8 cellular contexts compared by ENCODE assay signal in the genomic region with DNA sequence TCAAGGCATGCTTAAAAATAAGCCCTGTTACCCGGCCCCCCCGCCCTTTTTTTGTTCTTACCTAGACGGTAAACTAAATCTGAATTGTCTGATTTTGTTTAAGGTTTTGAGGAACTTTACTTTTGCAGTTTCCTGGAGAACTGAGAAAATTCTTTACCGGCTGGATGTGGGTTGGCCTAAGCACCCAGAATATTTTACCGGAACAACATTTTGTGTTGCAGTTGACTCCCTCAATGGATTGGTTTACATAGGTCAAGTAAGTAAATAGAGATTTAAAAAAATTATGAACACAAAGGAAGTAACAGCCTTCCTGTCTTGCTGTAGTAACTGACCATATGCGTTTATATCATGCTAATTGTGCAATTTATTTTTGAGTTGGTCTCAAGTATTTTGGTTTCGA. TPM values are rescaled to one million over a fixed set of nuclear protein-coding genes. Genes with fewer than 3 reads are reported as not detected.
DNase-seq lines count a peak whose midpoint lies in the region; ATAC-seq and TF ChIP-seq lines count a peak whose summit lies in the region.

No MANE protein-coding gene starts in this region.

- H3K9me3 ChIP-seq in HUES64 (ENCODE audit: insufficient read depth, low read depth, low read length) (no peaks in the 10 kb centered on the region), body of pancreas (no peaks in the 10 kb centered on the region), mucosa of rectum (ENCODE audit: control insufficient read depth in 2 of 2, low read length in 2 of 2) (no peaks in the 10 kb centered on the region)

- H3K4me1 ChIP-seq in HUES64 (ENCODE audit: insufficient read depth, low read length): peaks cover 21% of the 10 kb centered on the region
- peaks cover 35% of the 10 kb centered on the region for H3K4me1 ChIP-seq in body of pancreas
- peaks cover 12 to 19% of the 10 kb centered on the region in 2 donors for H3K4me1 ChIP-seq in mucosa of rectum (ENCODE audit: control insufficient read depth in 2 of 2, insufficient read depth in 2 of 2, low read length in 2 of 2)

- intact Hi-C loops in body of pancreas (cut with DNase I): no loop called here

- DNase-seq in AG10803 (ENCODE audit: low read depth) (peak; percentile 2), body of pancreas (no peak), NCI-H1436 treated with DMSO at 0.1 percent for 48 hours (lab: John Stamatoyannopoulos, UW) (no peak), C1 segment of cervical spinal cord (lab: John Stamatoyannopoulos, UW) (no peak), GOT3 (lab: John Stamatoyannopoulos, UW) (no peak)

- TF ChIP-seq CTCF in AG10803 (conservative IDR thresholded peaks at IDR 0.05; ENCODE audit: low read length) (no peak), body of pancreas (IDR thresholded peaks at IDR 0.05) (no peak)

- H3K27me3 ChIP-seq in HUES64 (ENCODE audit: insufficient read depth, low read length) (no peaks in the 10 kb centered on the region), body of pancreas (no peaks in the 10 kb centered on the region), mucosa of rectum (ENCODE audit: control insufficient read depth in 2 of 2, insufficient read depth in 2 of 2, low read length in 2 of 2) (no peaks in the 10 kb centered on the region)

- WGBS in HUES64: 69% methylated on average over 7 of the region's 7 CpGs
- 8 to 9% methylated on average over 7 of the region's 7 CpGs for WGBS in body of pancreas, 2 donors

- H3K36me3 ChIP-seq in HUES64 (ENCODE audit: insufficient read depth, low read length): peaks cover 28% of the 10 kb centered on the region
- peaks cover 0 to 2% of the 10 kb centered on the region in 2 donors for H3K36me3 ChIP-seq in body of pancreas (replicated peaks in 1 of 2; ENCODE audit: insufficient read depth in 1 of 2, low read depth in 2 of 2)
- H3K36me3 ChIP-seq in mucosa of rectum (ENCODE audit: control insufficient read depth in 2 of 2, insufficient read depth in 2 of 2, low read length in 2 of 2): no peaks in the 10 kb centered on the region

- H3K27ac ChIP-seq in HUES64 (ENCODE audit: low read depth, low read length) (no peak overlapping the region), body of pancreas (peak overlapping the region in 1 of 4 donors; percentile 97), mucosa of rectum (ENCODE audit: low read depth in 2 of 2, low read length in 2 of 2) (peak overlapping the region in 1 of 2 donors; percentile 86)

- TF ChIP-seq POLR2A in body of pancreas (IDR thresholded peaks at IDR 0.05): no peak

- H3K4me3 ChIP-seq in AG10803 (ENCODE audit: low read length) (peak overlapping the region; percentile 91), HUES64 (ENCODE audit: low read length) (peak overlapping the region; percentile 91), body of pancreas (peak overlapping the region; percentile 87 to 92), mucosa of rectum (ENCODE audit: low read length in 2 of 2) (peak overlapping the region; percentile 99 to 100)

- ATAC-seq in body of pancreas (no peak), GM21786 (IDR thresholded peaks at IDR 0.05; ENCODE audit: unreplicated experiment) (no peak)

- H3K9ac ChIP-seq in HUES64 (ENCODE audit: low read depth, low read length) (peak overlapping the region; percentile 94), mucosa of rectum (ENCODE audit: low read depth in 1 of 2, low read length in 2 of 2) (peak overlapping the region; percentile 87 to 93)

RNA-seq across cellular contexts. Expression of gene NHLRC3, which starts 0.8 kb away (rescaled TPM):
- polyA plus RNA-seq in HUES64 (2013, experiment 1 of 2): 6.8 TPM
- polyA plus RNA-seq in HUES64 (2013, experiment 2 of 2): 8.5 TPM
- 10 to 100 TPM; 20.1 to 21.0 TPM for total RNA-seq in body of pancreas

RNA-seq across cellular contexts. Expression of gene PROSER1, which starts 1.1 kb away (rescaled TPM):
- polyA plus RNA-seq in HUES64 (2013, experiment 1 of 2): 42.3 TPM
- 50.4 TPM for polyA plus RNA-seq in HUES64 (2013, experiment 2 of 2)
- 10 to 100 TPM; 39.9 to 41.8 TPM for total RNA-seq in body of pancreas

RNA-seq across cellular contexts. Expression of gene STOML3, which starts 48.4 kb away (rescaled TPM):
- polyA plus RNA-seq in HUES64 (2013, experiment 1 of 2): 0.85 TPM
- polyA plus RNA-seq in HUES64 (2013, experiment 2 of 2): 0.38 TPM
- total RNA-seq in body of pancreas: not detected
